8 cellular contexts compared by ENCODE assay signal in genomic region chr17:39199986-39200879, GRCh38. TPM values are rescaled to one million over a fixed set of nuclear protein-coding genes. Genes with fewer than 3 reads are reported as not detected.
A peak's percentile ranks its signal among the peaks of the same experiment; 100 is the strongest.
DNase-seq lines count a peak whose midpoint lies in the region; ATAC-seq, FAIRE-seq and TF ChIP-seq lines count a peak whose summit lies in the region.

TSS of gene RPL19 (plus strand) at chr17:39200283. CDS start at chr17:39200345, 62 bp downstream.

- POLR2A ChIA-PET in HepG2 (lab: Yijun Ruan, JAX): interaction anchor here (0.6 to 1.6 kb wide), 39 partner anchors 9 to 704 kb away, joined by 3 to 28 read pairs (median 5); partner anchors contain the start of genes CDK12, CWC25, FBXL20 and LASP1

- peak within 1 kb of the TSS; percentile 79 to 90 (median 87) for H3K4me3 ChIP-seq in BLaER1 treated with 17β-estradiol and CSF1 and Interleukin-3, amounts not matched to agents 10 nM and 100 nM
- H3K4me3 ChIP-seq in HepG2 (replicated peaks in 1 of 3; ENCODE audit: insufficient read depth in 1 of 3, low read depth in 2 of 3, low read length in 3 of 3): peak within 1 kb of the TSS; percentile 65 to 92 (median 77)

- peak; percentile 97 for TF ChIP-seq POLR2A in HepG2 (IDR thresholded peaks at IDR 0.05; ENCODE audit: insufficient read depth in 1 of 2, low read depth in 2 of 2, low read length in 2 of 2)

- in situ Hi-C loops in HepG2 (cut with HindIII; ENCODE audit: extremely low pct_ligation_motif_present, low pct_unique_long_range_greater_than_20kb): no loop called here

- no peaks in the 10 kb centered on the region for H3K9me3 ChIP-seq in BLaER1 treated with 17β-estradiol and CSF1 and Interleukin-3, amounts not matched to agents 10 nM and 100 nM (replicated peaks in 1 of 11)
- no peaks in the 10 kb centered on the region for H3K9me3 ChIP-seq in HepG2 (ENCODE audit: low read length)

- no peak for TF ChIP-seq CTCF in HepG2 (CRISPR knock-in tag; IDR thresholded peaks at IDR 0.05)

- peaks cover 23% of the 10 kb centered on the region for H3K79me2 ChIP-seq in HepG2 (ENCODE audit: insufficient read depth, low read length)

- FAIRE-seq in HepG2 (lab: Jason Lieb, UNC): peak; percentile 99

- peak within 1 kb of the TSS; percentile 79 to 98 (median 93) for H3K4me2 ChIP-seq in BLaER1 treated with 17β-estradiol and CSF1 and Interleukin-3, amounts not matched to agents 10 nM and 100 nM
- peak within 1 kb of the TSS; percentile 94 for H3K4me2 ChIP-seq in HepG2 (ENCODE audit: low read depth, low read length)

- H3K4me1 ChIP-seq in BLaER1 treated with 17β-estradiol and CSF1 and Interleukin-3, amounts not matched to agents 10 nM and 100 nM: peaks cover 61 to 70% (median 66%) of the 10 kb centered on the region in 10 experiments
- peaks cover 54% of the 10 kb centered on the region for H3K4me1 ChIP-seq in HepG2 (ENCODE audit: insufficient read depth, low read length)

- H2AFZ ChIP-seq in HepG2 (ENCODE audit: low read length): peak within 1 kb of the TSS; percentile 100

- no peaks in the 10 kb centered on the region for H3K27me3 ChIP-seq in BLaER1 treated with 17β-estradiol and CSF1 and Interleukin-3, amounts not matched to agents 10 nM and 100 nM
- H3K27me3 ChIP-seq in HepG2 (ENCODE audit: control insufficient read depth in 1 of 2, insufficient read depth in 2 of 2, low read length in 2 of 2): no peaks in the 10 kb centered on the region; a peak in 1 of 5 replicates

- WGBS in HepG2 (ENCODE audit: low lambda C conversion rate): under 1% methylated on average over 46 of the region's 56 CpGs

- ATAC-seq in GM19372 (IDR thresholded peaks at IDR 0.05; ENCODE audit: low read depth, unreplicated experiment) (peak; percentile 56), HG03571 (IDR thresholded peaks at IDR 0.05; ENCODE audit: unreplicated experiment) (peak; percentile 55), HepG2 (peak; percentile 63)

- DNase-seq in NCI-H82 (lab: John Stamatoyannopoulos, UW) (peak; percentile 98), dermis microvascular lymphatic vessel endothelial cell (ENCODE audit: low read depth in 2 of 2) (peak; percentile 94 to 96), HepG2 (ENCODE audit: low spot score) (peak; percentile 96)
- DNase-seq in activated CD4-positive, alpha-beta T cell treated with anti-CD3 and anti-CD28 coated beads, Interleukin-2, amount 50 U/mL, for 4 hours: peak; percentile 83 to 88
- DNase-seq in stimulated activated CD4-positive, alpha-beta T cell treated with anti-CD3 and anti-CD28 coated beads, Interleukin-2, amount 100 ng/mL, for 48 hours: peak; percentile 78 to 81

- BruUV-seq in HepG2 (replicated peaks; lab: Mats Ljungman, UMichigan): no TSS peak

- TF ChIP-seq EP300 in HepG2 (IDR thresholded peaks at IDR 0.05; ENCODE audit: low read depth in 2 of 2, low read length in 2 of 2): no peak
- peak; percentile 11; the same call in 1 of the 2 replicates for TF ChIP-seq EP300 in HepG2 (CRISPR knock-in tag; IDR thresholded peaks at IDR 0.05; ENCODE audit: borderline replicate concordance)

- peaks cover 44 to 58% (median 53%) of the 10 kb centered on the region in 11 experiments for H4K20me1 ChIP-seq in BLaER1 treated with 17β-estradiol and CSF1 and Interleukin-3, amounts not matched to agents 10 nM and 100 nM
- peaks cover 23% of the 10 kb centered on the region for H4K20me1 ChIP-seq in HepG2 (ENCODE audit: insufficient read depth, low read length)

- TF ChIP-seq RAD21 in HepG2 (CRISPR knock-in tag; IDR thresholded peaks at IDR 0.05): no peak; the same call in 1 of the 2 replicates

- intact Hi-C loops in HepG2 (cut with micrococcal nuclease; ENCODE audit: unreplicated experiment): no loop called here

- CTCF ChIA-PET in HepG2 (lab: Yijun Ruan, JAX; ENCODE audit: low intra/inter-chr PET ratio, low total read pairs): no interaction called here

- H3K9ac ChIP-seq in BLaER1 treated with 17β-estradiol and CSF1 and Interleukin-3, amounts not matched to agents 10 nM and 100 nM: peak within 1 kb of the TSS; percentile 94 to 100 (median 97)
- peak within 1 kb of the TSS; percentile 98 for H3K9ac ChIP-seq in HepG2 (ENCODE audit: insufficient read depth, low read depth, low read length)

- peaks cover 43 to 47% (median 45%) of the 10 kb centered on the region in 11 experiments for H3K36me3 ChIP-seq in BLaER1 treated with 17β-estradiol and CSF1 and Interleukin-3, amounts not matched to agents 10 nM and 100 nM
- peaks cover 25 to 35% of the 10 kb centered on the region in 2 experiments for H3K36me3 ChIP-seq in HepG2 (replicated peaks in 1 of 2; ENCODE audit: control insufficient read depth in 1 of 2, insufficient read depth in 2 of 2, low read length in 2 of 2)

- H3K27ac ChIP-seq in BLaER1 treated with 17β-estradiol and CSF1 and Interleukin-3, amounts not matched to agents 10 nM and 100 nM: peak within 1 kb of the TSS; percentile 97 to 100 (median 99)
- H3K27ac ChIP-seq in HepG2 (ENCODE audit: extremely low read length, insufficient read depth, low read length): peak within 1 kb of the TSS; percentile 97

TF ChIP-seq in HepG2, 621 proteins besides CTCF, POLR2A, EP300 and RAD21 (continues in another document):
- 0 out of 2 replicates have a peak, but pooled peaks have one; percentile 33 for TF ChIP-seq DNMT1 (CRISPR knock-in tag; IDR thresholded peaks at IDR 0.05)
- TF ChIP-seq ZNF251 (CRISPR knock-in tag; IDR thresholded peaks at IDR 0.05): no peak
- peak; percentile 37; the same call in 1 of the 2 replicates for TF ChIP-seq TOE1 (CRISPR knock-in tag; IDR thresholded peaks at IDR 0.05)
- peak; percentile 75 for TF ChIP-seq ZFP1 (CRISPR knock-in tag; IDR thresholded peaks at IDR 0.05)
- no peak for TF ChIP-seq STAT6 (CRISPR knock-in tag; IDR thresholded peaks at IDR 0.05; ENCODE audit: borderline replicate concordance)
- peak; percentile 87 for TF ChIP-seq MEF2D (CRISPR knock-in tag; IDR thresholded peaks at IDR 0.05)
- TF ChIP-seq ZBTB42 (CRISPR knock-in tag; IDR thresholded peaks at IDR 0.05): no peak
- peak; percentile 91 for TF ChIP-seq U2AF2 (IDR thresholded peaks at IDR 0.05; ENCODE audit: low read depth, low read length)
- no peak for TF ChIP-seq SKI (IDR thresholded peaks at IDR 0.05; ENCODE audit: partially characterized antibody)
- TF ChIP-seq LCORL (IDR thresholded peaks at IDR 0.05): no peak
- TF ChIP-seq LCORL (CRISPR knock-in tag; IDR thresholded peaks at IDR 0.05): peak; percentile 76
- peak; percentile 83; the same call in 1 of the 2 replicates for TF ChIP-seq CHCHD3 (CRISPR knock-in tag; IDR thresholded peaks at IDR 0.05)
- TF ChIP-seq MED1 (CRISPR knock-in tag; IDR thresholded peaks at IDR 0.05): peak; percentile 47
- TF ChIP-seq SRY (CRISPR knock-in tag; IDR thresholded peaks at IDR 0.05): peak; percentile 67; the same call in 1 of the 2 replicates
- no peak for TF ChIP-seq RBM22 (optimal IDR thresholded peaks at IDR 0.05; ENCODE audit: low read length)
- TF ChIP-seq ATF1 (CRISPR knock-in tag; IDR thresholded peaks at IDR 0.05): no peak
- TF ChIP-seq ZNF816 (CRISPR knock-in tag; IDR thresholded peaks at IDR 0.05; ENCODE audit: borderline replicate concordance): 0 out of 2 replicates have a peak, but pooled peaks have one; percentile 52
- no peak for TF ChIP-seq SMC3 (IDR thresholded peaks at IDR 0.05; ENCODE audit: low read length)

RNA-seq across cellular contexts. Expression of gene RPL19, which starts in this region (rescaled TPM):
- total RNA-seq in dermis microvascular lymphatic vessel endothelial cell (1,104 and 1,597 TPM in 2 replicates), HepG2 (2016; rRNA removed; fragmentation: Illumina TruSeq; extraction: Trizol) (2,768 and 3,257 TPM in 2 replicates)
- 3,353 and 3,708 TPM in 2 replicates for total RNA-seq in HepG2 (2016; cell fraction: cytosol; rRNA removed; fragmentation: Illumina TruSeq; extraction: Trizol; ENCODE audit: low read depth)
- total RNA-seq in HepG2 (2016; cell fraction: insoluble cytoplasmic fraction; rRNA removed; fragmentation: Illumina TruSeq; extraction: Trizol): 2,694 and 3,334 TPM in 2 replicates
- 5,175 and 5,294 TPM in 2 replicates for total RNA-seq in HepG2 (2016; cell fraction: membrane; rRNA removed; fragmentation: Illumina TruSeq; extraction: Trizol)
- total RNA-seq in HepG2 (2016; cell fraction: nucleus; rRNA removed; fragmentation: Illumina TruSeq; extraction: Trizol): 990 and 1,076 TPM in 2 replicates
- 2,522 and 2,554 TPM in 2 replicates for polyA plus RNA-seq in HepG2 (2011; rRNA removed)
- polyA plus RNA-seq in HepG2 (2011; cell fraction: cytosol; rRNA removed): 3,383 and 3,728 TPM in 2 replicates
- polyA plus RNA-seq in HepG2 (2011; cell fraction: nucleus; rRNA removed): 768 and 1,029 TPM in 2 replicates
- polyA plus RNA-seq in HepG2 (2012): 2,340 and 2,506 TPM in 2 replicates
- 5,160 and 5,701 TPM in 2 replicates for polyA plus RNA-seq in HepG2 (2016; cell fraction: cytosol; fragmentation: Illumina TruSeq; extraction: Trizol; ENCODE audit: low read depth)
- 4,287 and 4,430 TPM in 2 replicates for polyA plus RNA-seq in HepG2 (2016; cell fraction: insoluble cytoplasmic fraction; fragmentation: Illumina TruSeq; extraction: Trizol; ENCODE audit: low read depth)
- polyA plus RNA-seq in HepG2 (2016; cell fraction: membrane; fragmentation: Illumina TruSeq; extraction: Trizol; ENCODE audit: low read depth): 6,675 and 6,831 TPM in 2 replicates
- 2,116 and 2,174 TPM in 2 replicates for polyA plus RNA-seq in HepG2 (2016; cell fraction: nucleus; fragmentation: Illumina TruSeq; extraction: Trizol; ENCODE audit: insufficient read depth, low read depth)
- polyA minus RNA-seq in HepG2 (2011; rRNA and poly(A)+ RNA removed; ENCODE audit: low replicate concordance): 413 and 602 TPM in 2 replicates
- 764 and 846 TPM in 2 replicates for polyA minus RNA-seq in HepG2 (2011; cell fraction: cytosol; rRNA and poly(A)+ RNA removed)
- 184 and 212 TPM in 2 replicates for polyA minus RNA-seq in HepG2 (2011; cell fraction: nucleus; rRNA and poly(A)+ RNA removed)

Comparison
In these comparisons a context has a peak if more than half of its experiments do, and no peak if none do; other contexts are left out.
1. Peak in every context shown above with its lines: DNase-seq, ATAC-seq, H3K4me3 ChIP-seq and H3K27ac ChIP-seq.